Comparison of ENCODE assay signal across 8 cellular contexts in the genomic region with DNA sequence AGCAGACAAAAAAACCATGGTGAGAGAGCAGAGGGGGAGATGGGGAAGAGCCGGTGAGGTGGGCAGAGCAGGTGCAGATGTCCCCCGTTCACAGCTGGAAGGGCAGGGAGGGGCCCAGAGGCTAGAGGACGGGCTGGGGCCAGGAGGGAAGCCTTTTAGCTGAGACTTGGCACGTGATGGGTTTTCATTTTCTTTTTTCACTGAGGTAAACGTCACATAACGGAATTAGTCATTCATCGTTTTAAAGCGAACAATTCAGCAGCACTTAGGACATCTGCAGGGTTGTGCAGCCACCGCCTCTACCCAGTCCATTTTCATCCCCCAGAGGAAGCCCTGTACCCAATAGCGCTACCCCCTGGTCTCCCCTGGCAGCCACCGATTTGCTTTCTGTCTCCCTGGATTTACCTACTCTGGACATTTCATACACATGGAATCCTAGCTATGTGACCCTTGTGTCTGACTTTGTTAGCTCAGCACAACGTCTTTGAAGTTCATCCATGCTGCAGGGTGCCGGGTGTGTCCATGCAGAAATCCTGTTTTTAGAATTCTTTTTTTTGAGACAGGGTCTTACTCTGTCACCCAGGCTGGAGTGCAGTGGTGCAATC. TPM values are rescaled to one million over a fixed set of nuclear protein-coding genes. Genes with fewer than 3 reads are reported as not detected.
DNase-seq lines count a peak whose midpoint lies in the region; ATAC-seq and TF ChIP-seq lines count a peak whose summit lies in the region.
"Had no signal": no experiment of that assay in that cellular context is flagged by ENCODE, and none has a peak within 500 bp of the region (broad histone marks: within the 10 kb centered on the region; RNA-seq: fewer than 3 reads in every experiment).

No MANE protein-coding gene starts in this region.

- H3K27me3 ChIP-seq in hepatocyte: no peaks in the 10 kb centered on the region

- 63% methylated on average over 12 of the region's 13 CpGs for WGBS in hepatocyte (ENCODE audit: low lambda C conversion rate, missing lambda C conversion rate)

- TF ChIP-seq CTCF in hepatocyte (IDR thresholded peaks at IDR 0.05; ENCODE audit: poor library complexity): no peak

- peak; percentile 71 for ATAC-seq in GM18517 (IDR thresholded peaks at IDR 0.05; ENCODE audit: unreplicated experiment)
- peak; percentile 56 for ATAC-seq in HG02642 (IDR thresholded peaks at IDR 0.05; ENCODE audit: poor library complexity, unreplicated experiment)

- H2AFZ ChIP-seq in hepatocyte: no peak overlapping the region

- H4K20me1 ChIP-seq in hepatocyte (ENCODE audit: insufficient read depth, poor library complexity, severe bottlenecking): no peaks in the 10 kb centered on the region

- H3K27ac ChIP-seq in hepatocyte: no peak overlapping the region
- H3K27ac ChIP-seq: VCaP had no signal

- no peak overlapping the region for H3K4me2 ChIP-seq in hepatocyte

- no peaks in the 10 kb centered on the region for H3K9me3 ChIP-seq in hepatocyte (ENCODE audit: low read depth)

- no peaks in the 10 kb centered on the region for H3K4me1 ChIP-seq in hepatocyte (ENCODE audit: insufficient read depth)

- H3K4me3 ChIP-seq in hepatocyte: no peak overlapping the region

- H3K36me3 ChIP-seq in hepatocyte (replicated peaks; ENCODE audit: insufficient read depth, low read depth): no peaks in the 10 kb centered on the region

- H3K79me2 ChIP-seq in hepatocyte: no peaks in the 10 kb centered on the region

- DNase-seq in RPMI7951 (ENCODE audit: low read depth) (peak; percentile 49), myocyte (ENCODE audit: low read depth) (peak; percentile 30), amygdala (lab: John Stamatoyannopoulos, UW) (no peak), hepatocyte (ENCODE audit: low spot score) (no peak)
- no peak for DNase-seq in stimulated activated naive CD4-positive, alpha-beta T cell treated with Interleukin-2 at 50 U/mL for 16 hours (lab: John Stamatoyannopoulos, UW)

- H3K9me2 ChIP-seq in hepatocyte (replicated peaks; ENCODE audit: insufficient read depth): no peaks in the 10 kb centered on the region

RNA-seq across cellular contexts. Expression of a gene that starts 16.0 kb away (rescaled TPM):
- total RNA-seq in RPMI7951 (2014; rRNA removed; shearing (Covaris generic)): 36.9 and 75.3 TPM in 2 replicates
- total RNA-seq in myocyte (207 and 210 TPM in 2 replicates), hepatocyte (147 and 160 TPM in 2 replicates)
- polyA plus RNA-seq in myocyte (2012): 162 TPM
- 31.3 and 35.6 TPM in 2 replicates for polyA plus RNA-seq in hepatocyte

RNA-seq across cellular contexts. Expression of a gene that starts 16.4 kb away (rescaled TPM):
- 1.3 TPM in 1 of 2 replicates, not detected in the other for total RNA-seq in RPMI7951 (2014; rRNA removed; shearing (Covaris generic))
- total RNA-seq in myocyte (1.5 and 3.0 TPM in 2 replicates), hepatocyte (2.7 and 5.0 TPM in 2 replicates)
- polyA plus RNA-seq in myocyte (2012): 1.9 TPM
- polyA plus RNA-seq in hepatocyte: 10.4 and 11.5 TPM in 2 replicates

RNA-seq across cellular contexts. Expression of a gene that starts 27.6 kb away (rescaled TPM):
- 0.10 TPM in 1 of 2 replicates, not detected in the other for total RNA-seq in RPMI7951 (2014; rRNA removed; shearing (Covaris generic))
- total RNA-seq in myocyte (65.8 and 124 TPM in 2 replicates), hepatocyte (0.07 and 0.16 TPM in 2 replicates)
- polyA plus RNA-seq in myocyte (2012): 10.1 TPM
- polyA plus RNA-seq in hepatocyte: 0.04 TPM in 1 of 2 replicates, not detected in the other

RNA-seq across cellular contexts. Expression of a gene that starts 41.5 kb away (rescaled TPM):
- not detected in 2 replicates for total RNA-seq in RPMI7951 (2014; rRNA removed; shearing (Covaris generic))
- total RNA-seq in myocyte (0.73 and 2.4 TPM in 2 replicates), hepatocyte (2.8 TPM in 2 replicates)
- 0.16 TPM for polyA plus RNA-seq in myocyte (2012)
- polyA plus RNA-seq in hepatocyte: 0.63 and 1.7 TPM in 2 replicates

RNA-seq across cellular contexts. Expression of a gene that starts 50.7 kb away (rescaled TPM):
- total RNA-seq in RPMI7951 (2014; rRNA removed; shearing (Covaris generic)): 39.0 and 53.5 TPM in 2 replicates
- total RNA-seq in myocyte (29.8 and 39.9 TPM in 2 replicates), hepatocyte (19.0 and 28.1 TPM in 2 replicates)
- polyA plus RNA-seq in myocyte (2012): 68.9 TPM
- 81.8 and 82.9 TPM in 2 replicates for polyA plus RNA-seq in hepatocyte

Comparison
In these comparisons a context has a peak if more than half of its experiments do, and no peak if none do; other contexts are left out.
1. DNase-seq: peak in RPMI7951 (single experiment) and myocyte (single experiment); none in amygdala (0 of 56), stimulated activated naive CD4-positive, alpha-beta T cell treated with Interleukin-2 at 50 U/mL for 16 hours (single experiment) and hepatocyte (single experiment).
2. RNA of a gene that starts 27.6 kb away (total RNA-seq): 65.8 to 124 TPM in myocyte; 0.07 to 0.16 TPM in hepatocyte and 0.10 TPM in RPMI7951; every median in the first group is over 10 times any median in the second.